In genomic region chr9:123268240-123268949, GRCh38 we compare ENCODE assay signal across 8 cellular contexts. TPM values are rescaled to one million over a fixed set of nuclear protein-coding genes. Genes with fewer than 3 reads are reported as not detected.
A peak's percentile ranks its signal among the peaks of the same experiment; 100 is the strongest.
DNase-seq lines count a peak whose midpoint lies in the region; ATAC-seq and TF ChIP-seq lines count a peak whose summit lies in the region.

Gene STRBP (minus strand): TSS chr9:123268586. CDS start chr9:123184134, 84,452 bp downstream.

- ATAC-seq in HG02759 (IDR thresholded peaks at IDR 0.05; ENCODE audit: unreplicated experiment): peak; percentile 91
- peak; percentile 94 to 98 (median 97) for ATAC-seq in heart left ventricle
- peak; percentile 95 to 98 for ATAC-seq in upper lobe of left lung (ENCODE audit: low FRiP score in 2 of 2)

- H3K27me3 ChIP-seq in heart left ventricle (no peaks in the 10 kb centered on the region), upper lobe of left lung (no peaks in the 10 kb centered on the region)

- H3K27ac ChIP-seq in heart left ventricle: peak within 1 kb of the TSS in 11 of 12 donors; percentile 67 to 84 (median 74)
- H3K27ac ChIP-seq in upper lobe of left lung: peak within 1 kb of the TSS; percentile 58 to 85 (median 74)

- TF ChIP-seq POLR2A in heart left ventricle (IDR thresholded peaks at IDR 0.05): peak in 1 of 2 donors; percentile 55
- TF ChIP-seq POLR2A in upper lobe of left lung (IDR thresholded peaks at IDR 0.05): peak in 2 of 4 donors; percentile 9 to 71

- H3K36me3 ChIP-seq in heart left ventricle (no peaks in the 10 kb centered on the region), upper lobe of left lung (no peaks in the 10 kb centered on the region)

- TF ChIP-seq EP300 in upper lobe of left lung (IDR thresholded peaks at IDR 0.05): no peak

- no peak for TF ChIP-seq CTCF in GM12875 (IDR thresholded peaks at IDR 0.05; ENCODE audit: borderline replicate concordance, insufficient read depth, low read depth, low read length)
- peak in 2 of 12 donors; percentile 5 to 15 for TF ChIP-seq CTCF in heart left ventricle (IDR thresholded peaks at IDR 0.05)
- peak in 3 of 6 experiments; percentile 30 to 45 (median 41) for TF ChIP-seq CTCF in upper lobe of left lung (IDR thresholded peaks at IDR 0.05)

- H3K4me1 ChIP-seq in heart left ventricle (peaks cover 0 to 22% (median 5%) of the 10 kb centered on the region in 12 donors), upper lobe of left lung (peaks cover 11 to 21% (median 16%) of the 10 kb centered on the region in 4 donors)

- WGBS in heart left ventricle, 4 donors: 0 to 1% (median 0%) methylated on average over 26 to 116 of the region's 116 CpGs
- WGBS in upper lobe of left lung, 2 donors: 0% methylated on average over 22 of the region's 116 CpGs; no CpG with 5 or more reads in 1 of the 2 donors

- DNase-seq in NCI-H1105 treated with DMSO at 0.1 percent for 48 hours (lab: John Stamatoyannopoulos, UW) (peak; percentile 87), SW 1271 (lab: John Stamatoyannopoulos, UW) (peak; percentile 60 to 86), heart left ventricle (peak; percentile 92 to 95 (median 93)), posterior cingulate gyrus (peak; percentile 86 to 99 (median 91)), upper lobe of left lung (peak; percentile 92 to 100)
- DNase-seq in activated naive CD8-positive, alpha-beta T cell treated with anti-CD3 and anti-CD28 coated beads, Interleukin-2, amount 50 U/mL, for 16 hours (ENCODE audit: low read depth, low spot score): peak; percentile 78

- H3K4me3 ChIP-seq in GM12875 (ENCODE audit: low read depth, low read length) (peak within 1 kb of the TSS; percentile 85), heart left ventricle (peak within 1 kb of the TSS; percentile 64 to 97 (median 86)), upper lobe of left lung (peak within 1 kb of the TSS; percentile 84 to 95 (median 89))

- intact Hi-C loops in heart left ventricle (cut with DNase I): loop anchor here in 4 of 10 donors (5.0 to 10.0 kb wide), 4 partner anchors 69 to 364 kb away; partner anchors contain the start of gene RC3H2 (in 1 of the 4)
- intact Hi-C loops in posterior cingulate gyrus (cut with DNase I): no loop called here

- no peaks in the 10 kb centered on the region for H3K9me3 ChIP-seq in heart left ventricle
- no peaks in the 10 kb centered on the region for H3K9me3 ChIP-seq in upper lobe of left lung

RNA-seq across cellular contexts. Expression of gene STRBP, which starts in this region (rescaled TPM):
- total RNA-seq in heart left ventricle: 10 to 100 TPM in 8 of 9 donors, 1 to 10 TPM in 1; 8.3 to 24.4 (median 18.7) TPM
- polyA plus RNA-seq in heart left ventricle: 10 to 100 TPM in 1 of 2 donors, 1 to 10 TPM in 1; 5.9 to 23.9 TPM
- 10 to 100 TPM; 10.2 to 61.8 (median 17.8) TPM for total RNA-seq in upper lobe of left lung

Comparison
In these comparisons a context has a peak if more than half of its experiments do, and no peak if none do; other contexts are left out.
1. Peak in every context shown above with its lines: DNase-seq, ATAC-seq, H3K4me3 ChIP-seq and H3K27ac ChIP-seq.